In the genomic region with DNA sequence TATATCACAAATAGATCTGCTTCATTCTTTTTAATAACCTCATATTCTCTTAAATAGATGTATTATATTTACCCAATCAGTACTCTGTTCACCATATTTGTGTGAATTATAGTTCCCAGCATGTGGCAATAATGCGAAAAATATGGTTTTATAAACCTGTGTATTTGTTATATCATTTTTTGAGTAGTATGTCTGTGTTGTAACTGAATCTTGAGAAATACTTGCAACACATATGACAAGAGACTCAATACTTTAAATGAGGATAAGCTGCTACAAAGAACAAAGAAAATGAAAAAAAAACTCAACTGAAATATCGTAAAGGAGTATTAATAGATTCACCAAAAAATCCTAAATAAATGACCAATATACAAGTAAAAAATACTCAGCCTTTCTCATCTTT, we compare ENCODE assay signal across 27 cellular contexts.
"Had no signal": no experiment of that assay in that cellular context is flagged by ENCODE, and none has a peak within 500 bp of the region (broad histone marks: within the 10 kb centered on the region; RNA-seq: fewer than 3 reads in every experiment).

No MANE protein-coding gene starts in this region.

- H3K4me3 ChIP-seq: ascending aorta, psoas muscle, sigmoid colon, smooth muscle cell, uterus had no signal

- H3K4me1 ChIP-seq: ascending aorta, parathyroid adenoma, psoas muscle, sigmoid colon, uterus had no signal

- H3K9ac ChIP-seq: parathyroid adenoma had no signal

- ATAC-seq: activated CD4-positive, CD25-positive, alpha-beta regulatory T cell treated with anti-CD3 and anti-CD28 coated beads, Interleukin-2, amount 50 U/mL, for 24 hours; activated CD8-positive, alpha-beta T cell treated with anti-CD3 and anti-CD28 coated beads for 36 hours; activated naive CD4-positive, alpha-beta T cell treated with anti-CD3 and anti-CD28 coated beads, Interleukin-2, amount 50 U/mL, for 72 hours; activated T-cell treated with anti-CD3 and anti-CD28 coated beads, Interleukin-2, amount 50 U/mL, for 72 hours; left colon; psoas muscle; stimulated activated memory B cell treated with anti-CD40 and anti-IgM and Interleukin-4, amounts not matched to agents 10 μg/mL and 1 μg/mL and 100 μg/mL, for 72 hours; stimulated activated naive CD8-positive, alpha-beta T cell treated with anti-CD3 and anti-CD28 coated beads, Interleukin-15, amount 100 ng/mL, for 72 hours had no signal

- H3K36me3 ChIP-seq: ascending aorta, sigmoid colon, uterus had no signal

- H3K27ac ChIP-seq: ascending aorta, parathyroid adenoma, psoas muscle, sigmoid colon, uterus, VCaP had no signal

- H3K79me2 ChIP-seq: parathyroid adenoma had no signal

- H3K4me2 ChIP-seq: smooth muscle cell had no signal

- H2AFZ ChIP-seq: parathyroid adenoma had no signal

- H3K9me3 ChIP-seq: ascending aorta, psoas muscle, sigmoid colon, uterus had no signal

- DNase-seq: activated CD4-positive, alpha-beta T cell treated with anti-CD3 and anti-CD28 coated beads, Interleukin-2, amount 10 ng/mL, durations not matched to agents 24 days and 14 days; activated CD8-positive, alpha-beta T cell treated with anti-CD3 and anti-CD28 coated beads for 36 hours; activated naive CD4-positive, alpha-beta T cell; activated T-cell treated with anti-CD3 and anti-CD28 coated beads, Interleukin-2, amount 50 U/mL, for 72 hours; cortex of kidney; head of caudate nucleus; hippocampal formation; kidney; left colon; mammary epithelial cell; naive B cell; nucleus accumbens; psoas muscle; sigmoid colon; stimulated activated CD4-positive, alpha-beta T cell treated with anti-CD3 and anti-CD28 coated beads, Interleukin-1b, Interleukin-23, amount 100 ng/mL, for 48 hours; stimulated activated CD4-positive, alpha-beta T cell treated with anti-CD3 and anti-CD28 coated beads, Interleukin-4, amount 100 ng/mL, for 4 hours; stimulated activated CD8-positive, alpha-beta memory T cell treated with anti-CD3 and anti-CD28 coated beads, Interleukin-4, amount 100 ng/mL, for 48 hours; stimulated activated naive CD8-positive, alpha-beta T cell treated with anti-CD3 and anti-CD28 coated beads, Interleukin-15, amount 100 ng/mL, for 72 hours; substantia nigra; uterus had no signal

- H3K27me3 ChIP-seq: ascending aorta, sigmoid colon, uterus had no signal
